8 cellular contexts compared by ENCODE assay signal in the genomic region with DNA sequence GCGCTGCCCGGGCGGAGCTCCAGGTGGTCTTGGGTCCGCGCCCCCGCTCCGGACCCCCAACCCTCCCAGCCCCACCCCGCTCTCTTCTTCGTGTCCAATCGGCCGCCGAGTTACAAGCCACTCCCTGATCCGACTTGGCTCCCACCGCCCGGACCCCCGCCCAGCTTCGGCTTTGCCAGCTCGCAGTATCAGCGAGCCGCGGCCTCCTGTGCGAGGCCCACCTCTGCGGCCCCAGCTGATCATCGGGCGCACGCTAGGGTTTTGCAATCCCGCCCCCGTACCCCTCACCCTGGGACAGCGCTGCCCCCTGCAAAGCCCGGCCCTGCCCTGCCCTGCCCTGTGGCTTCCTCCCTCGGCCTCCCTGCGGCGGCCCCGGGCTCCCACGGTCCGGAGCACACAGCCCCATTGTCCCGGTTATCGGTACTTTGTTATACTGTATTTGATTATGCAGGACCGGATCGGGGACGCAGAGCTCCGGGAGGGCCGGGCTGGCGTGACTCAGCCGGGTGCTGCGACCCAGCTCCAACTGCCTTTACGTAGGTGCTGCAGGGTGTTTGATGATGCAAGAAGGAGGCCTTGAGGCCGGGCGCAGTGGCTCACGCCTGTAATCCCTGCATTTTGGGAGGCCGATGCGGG. TPM values are rescaled to one million over a fixed set of nuclear protein-coding genes. Genes with fewer than 3 reads are reported as not detected.
DNase-seq lines count a peak whose midpoint lies in the region; ATAC-seq, FAIRE-seq and TF ChIP-seq lines count a peak whose summit lies in the region.

No MANE protein-coding gene starts in this region.

- peaks cover 47% of the 10 kb centered on the region for H3K36me3 ChIP-seq in OCI-LY1 (ENCODE audit: insufficient read depth, low read length)
- H3K36me3 ChIP-seq in right atrium auricular region = no peaks in the 10 kb centered on the region
- H3K36me3 ChIP-seq in small intestine (ENCODE audit: control insufficient read depth in 2 of 2, insufficient read depth in 2 of 2, low read length in 2 of 2) = peaks cover 0 to 5% of the 10 kb centered on the region in 2 donors

- no peak for FAIRE-seq in small intestine (lab: Jason Lieb, UNC)

- H2AFZ ChIP-seq in OCI-LY1 (ENCODE audit: low read length) = no peak overlapping the region

- ATAC-seq in HG02759 (IDR thresholded peaks at IDR 0.05; ENCODE audit: unreplicated experiment) = peak; percentile 22

- TF ChIP-seq CTCF in OCI-LY1 (IDR thresholded peaks at IDR 0.05; ENCODE audit: low read length) = no peak
- TF ChIP-seq CTCF in right atrium auricular region (IDR thresholded peaks at IDR 0.05) = no peak

- H3K27me3 ChIP-seq in OCI-LY1 (ENCODE audit: insufficient read depth, low read length) = no peaks in the 10 kb centered on the region
- H3K27me3 ChIP-seq in right atrium auricular region = no peaks in the 10 kb centered on the region
- no peaks in the 10 kb centered on the region for H3K27me3 ChIP-seq in small intestine (ENCODE audit: control insufficient read depth in 2 of 2, insufficient read depth in 2 of 2, low read length in 2 of 2)

- WGBS in small intestine, 3 donors = 2 to 11% (median 6%) methylated on average over 48 to 52 of the region's 52 CpGs

- peak overlapping the region; percentile 80 for H3K27ac ChIP-seq in OCI-LY1 (ENCODE audit: low read depth, low read length, poor library complexity, severe bottlenecking)
- H3K27ac ChIP-seq in right atrium auricular region = no peak overlapping the region
- H3K27ac ChIP-seq in small intestine (ENCODE audit: low read depth in 1 of 2, low read length in 1 of 2) = peak overlapping the region; percentile 58 to 82

- peak overlapping the region; percentile 74 for H3K4me2 ChIP-seq in OCI-LY1 (ENCODE audit: low read length)

- DNase-seq in D341Med (ENCODE audit: low spot score) (peak; percentile 73), right atrium auricular region (ENCODE audit: low spot score) (no peak), small intestine (peak; percentile 72), hippocampal formation (lab: John Stamatoyannopoulos, UW) (no peak)
- peak; percentile 45 for DNase-seq in activated naive CD4-positive, alpha-beta T cell treated with anti-CD3 and anti-CD28 coated beads, Interleukin-2, amount 50 U/mL, for 16 hours
- DNase-seq in central memory CD4-positive, alpha-beta T cell = no peak

- no peaks in the 10 kb centered on the region for H3K9me2 ChIP-seq in OCI-LY1 (ENCODE audit: low read depth, low read length)

- H3K4me3 ChIP-seq in OCI-LY1 (ENCODE audit: low read depth, low read length, poor library complexity, severe bottlenecking) (peak overlapping the region; percentile 80), right atrium auricular region (peak overlapping the region; percentile 35 to 50), small intestine (ENCODE audit: low read depth in 1 of 2, low read length in 2 of 2) (peak overlapping the region; percentile 55 to 66)

- H4K20me1 ChIP-seq in OCI-LY1 (ENCODE audit: insufficient read depth, low read length) = no peaks in the 10 kb centered on the region

- no peaks in the 10 kb centered on the region for H3F3A ChIP-seq in OCI-LY1 (ENCODE audit: insufficient read depth, low read length)

- peak overlapping the region; percentile 87 for H3K9ac ChIP-seq in OCI-LY1 (ENCODE audit: low read length)

- H3K79me2 ChIP-seq in OCI-LY1 (ENCODE audit: insufficient read depth, low read length) = no peaks in the 10 kb centered on the region

- H3K9me3 ChIP-seq in OCI-LY1 (ENCODE audit: low read length) (no peaks in the 10 kb centered on the region), right atrium auricular region (no peaks in the 10 kb centered on the region), small intestine (ENCODE audit: control insufficient read depth, low read depth) (no peaks in the 10 kb centered on the region)

- H3K4me1 ChIP-seq in OCI-LY1 (ENCODE audit: insufficient read depth, low read length, severe bottlenecking) = peaks cover 27% of the 10 kb centered on the region
- H3K4me1 ChIP-seq in right atrium auricular region = peaks cover 0 to 16% of the 10 kb centered on the region in 2 donors
- H3K4me1 ChIP-seq in small intestine (ENCODE audit: control insufficient read depth in 2 of 2, insufficient read depth in 1 of 2, low read depth in 1 of 2, low read length in 1 of 2) = no peaks in the 10 kb centered on the region

RNA-seq across cellular contexts. Expression of gene LPAR2, which starts 0.6 kb away (rescaled TPM):
- total RNA-seq in right atrium auricular region = 1 to 10 TPM in 1 of 2 donors, under 1 TPM in 1; 0.89 to 3.1 TPM
- polyA plus RNA-seq in small intestine = 10 to 100 TPM; 10.7 to 21.6 (median 13.1) TPM

RNA-seq across cellular contexts. Expression of gene PBX4, which starts 10.1 kb away (rescaled TPM):
- not detected for total RNA-seq in right atrium auricular region
- 1 to 10 TPM in 2 of 3 donors, under 1 TPM in 1; 0.89 to 2.5 (median 1.9) TPM for polyA plus RNA-seq in small intestine

RNA-seq across cellular contexts. Expression of gene GMIP, which starts 14.8 kb away (rescaled TPM):
- 1 to 10 TPM; 2.3 to 4.9 TPM for total RNA-seq in right atrium auricular region
- 10 to 100 TPM; 11.2 to 15.1 (median 13.8) TPM for polyA plus RNA-seq in small intestine

RNA-seq across cellular contexts. Expression of gene ATP13A1, which starts 34.9 kb away (rescaled TPM):
- 10 to 100 TPM; 23.6 to 62.1 TPM for total RNA-seq in right atrium auricular region
- 10 to 100 TPM; 40.3 to 49.0 (median 42.8) TPM for polyA plus RNA-seq in small intestine

RNA-seq across cellular contexts. Expression of gene ZNF101, which starts 40.0 kb away (rescaled TPM):
- total RNA-seq in right atrium auricular region = 1 to 10 TPM; 3.0 to 3.4 TPM
- polyA plus RNA-seq in small intestine = 1 to 10 TPM; 7.1 to 8.7 (median 8.6) TPM

Comparison
In these comparisons a context has a peak if more than half of its experiments do, and no peak if none do; other contexts are left out.
1. DNase-seq: peak in D341Med (single experiment), activated naive CD4-positive, alpha-beta T cell treated with anti-CD3 and anti-CD28 coated beads, Interleukin-2, amount 50 U/mL, for 16 hours (single experiment) and small intestine (single experiment); none in right atrium auricular region (single experiment), hippocampal formation (0 of 2) and central memory CD4-positive, alpha-beta T cell (single experiment).
2. H3K27ac ChIP-seq: peak in OCI-LY1 (single experiment) and small intestine (2 of 2); none in right atrium auricular region (0 of 2).
3. Peak in every context shown above with its lines, with median percentiles within 50 percentile points of each other: H3K4me3 ChIP-seq.